ENCODE assay signal across 18 cellular contexts in the genomic region with DNA sequence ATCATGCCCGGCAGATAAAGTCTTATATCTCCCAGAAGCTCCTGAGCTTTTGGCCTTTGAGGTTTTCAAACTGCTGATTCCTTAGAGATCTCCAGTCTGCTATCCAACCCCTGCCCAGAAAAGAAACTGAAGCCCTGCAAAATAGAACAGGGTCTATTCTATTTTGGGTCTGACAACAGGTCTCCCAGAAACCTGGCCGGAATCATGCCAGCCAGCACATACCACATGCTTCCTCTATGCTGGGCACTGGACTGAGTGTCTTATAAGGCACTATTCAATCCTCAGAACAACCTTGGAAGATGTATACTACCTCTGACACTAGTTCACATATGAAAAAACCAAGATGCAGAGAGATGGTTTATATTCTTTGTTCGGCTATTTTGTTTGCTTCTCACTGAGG. TPM values are rescaled to one million over a fixed set of nuclear protein-coding genes. Genes with fewer than 3 reads are reported as not detected.
A peak's percentile ranks its signal among the peaks of the same experiment; 100 is the strongest.
DNase-seq lines count a peak whose midpoint lies in the region; ATAC-seq and TF ChIP-seq lines count a peak whose summit lies in the region.
"Had no signal": no experiment of that assay in that cellular context is flagged by ENCODE, and none has a peak within 500 bp of the region (broad histone marks: within the 10 kb centered on the region; RNA-seq: fewer than 3 reads in every experiment).

No MANE protein-coding gene starts in this region.

- H3K36me3 ChIP-seq in psoas muscle (ENCODE audit: insufficient read depth in 1 of 2, low read depth in 1 of 2): peaks cover 6 to 38% of the 10 kb centered on the region in 2 donors

- ATAC-seq in psoas muscle: peak in 1 of 4 donors; percentile 3
- no peak for ATAC-seq in activated T-cell treated with anti-CD3 and anti-CD28 coated beads, Interleukin-2, amount 50 U/mL, for 72 hours (replicated peaks in 1 of 2)
- ATAC-seq: A549 had no signal

- intact Hi-C loops in psoas muscle (cut with DNase I): no loop called here

- H3K27ac Mint-ChIP-seq in activated CD4-positive, alpha-beta T cell treated with anti-CD3 and anti-CD28 coated beads, Interleukin-2, amount 10 ng/mL, durations not matched to agents 7 days and 5 days: peak overlapping the region; percentile 31
- H3K27ac Mint-ChIP-seq in endothelial cell (ENCODE audit: unreplicated experiment): peak overlapping the region; percentile 18
- no peak overlapping the region for H3K27ac Mint-ChIP-seq in activated T-cell treated with anti-CD3 and anti-CD28 coated beads, Interleukin-2, amount 50 U/mL, for 72 hours
- H3K27ac Mint-ChIP-seq: CD4-positive, alpha-beta memory T cell had no signal

- CTCF ChIA-PET in activated CD4-positive, alpha-beta T cell treated with anti-CD3 and anti-CD28 coated beads, Interleukin-2, amount 10 ng/mL, durations not matched to agents 7 days and 5 days (lab: Charles Lee): interaction anchor here (0.7 to 2.1 kb wide), 4 partner anchors 8 to 30 kb away, joined by 3 to 5 read pairs (median 4); no protein-coding TSS in a partner anchor

- no peak for DNase-seq in activated CD4-positive, alpha-beta T cell treated with anti-CD3 and anti-CD28 coated beads, Interleukin-2, amount 10 ng/mL, durations not matched to agents 7 days and 5 days
- no peak for DNase-seq in activated CD4-positive, alpha-beta T cell treated with anti-CD3 and anti-CD28 coated beads, Interleukin-2, amount 50 U/mL, for 48 hours
- DNase-seq in endothelial cell (ENCODE audit: low spot score) (no peak), psoas muscle (no peak), DMS 273 (lab: John Stamatoyannopoulos, UW; ENCODE audit: unreplicated experiment) (no peak), DMS153 (lab: John Stamatoyannopoulos, UW) (no peak)
- DNase-seq in activated T-cell treated with anti-CD3 and anti-CD28 coated beads, Interleukin-2, amount 50 U/mL, for 72 hours: no peak
- DNase-seq: AML-193; Calu3; CD4-positive, alpha-beta memory T cell; DMS 273 treated with DMSO at 0.1 percent for 48 hours; DMS79; GF-D8; GM23248; HCEC 1CT had no signal

- H3K27me3 Mint-ChIP-seq in activated CD4-positive, alpha-beta T cell treated with anti-CD3 and anti-CD28 coated beads, Interleukin-2, amount 10 ng/mL, durations not matched to agents 7 days and 5 days: no peaks in the 10 kb centered on the region
- H3K27me3 Mint-ChIP-seq in endothelial cell (ENCODE audit: unreplicated experiment): peaks cover 17% of the 10 kb centered on the region
- H3K27me3 Mint-ChIP-seq in activated T-cell treated with anti-CD3 and anti-CD28 coated beads, Interleukin-2, amount 50 U/mL, for 72 hours (ENCODE audit: low read depth): no peaks in the 10 kb centered on the region
- H3K27me3 Mint-ChIP-seq: CD4-positive, alpha-beta memory T cell had no signal

- TF ChIP-seq CTCF in endothelial cell (IDR thresholded peaks at IDR 0.05; ENCODE audit: unreplicated experiment) (no peak), psoas muscle (IDR thresholded peaks at IDR 0.05) (no peak)

- peak overlapping the region; percentile 6 for H3K27ac ChIP-seq in psoas muscle
- H3K27ac ChIP-seq: 22Rv1, A549, C4-2B, GM23248 had no signal

- no peaks in the 10 kb centered on the region for H3K27me3 ChIP-seq in psoas muscle (ENCODE audit: insufficient read depth in 3 of 3, low read length in 2 of 3)

- peaks cover 2% of the 10 kb centered on the region for H3K4me1 ChIP-seq in psoas muscle
- H3K4me1 ChIP-seq: A549 had no signal

- peaks cover 20% of the 10 kb centered on the region for H3K36me3 Mint-ChIP-seq in activated CD4-positive, alpha-beta T cell treated with anti-CD3 and anti-CD28 coated beads, Interleukin-2, amount 10 ng/mL, durations not matched to agents 7 days and 5 days (ENCODE audit: low read depth)
- H3K36me3 Mint-ChIP-seq in endothelial cell (ENCODE audit: low read depth, unreplicated experiment): peaks cover 25% of the 10 kb centered on the region
- no peaks in the 10 kb centered on the region for H3K36me3 Mint-ChIP-seq in activated T-cell treated with anti-CD3 and anti-CD28 coated beads, Interleukin-2, amount 50 U/mL, for 72 hours (ENCODE audit: insufficient read depth in 2 of 2)

- H3K9me3 ChIP-seq in psoas muscle: no peaks in the 10 kb centered on the region
- H3K9me3 ChIP-seq: A549 had no signal

- POLR2A ChIA-PET in activated CD4-positive, alpha-beta T cell treated with anti-CD3 and anti-CD28 coated beads, Interleukin-2, amount 10 ng/mL, durations not matched to agents 7 days and 5 days (lab: Charles Lee): no interaction called here

- no peaks in the 10 kb centered on the region for H3K9me3 Mint-ChIP-seq in activated CD4-positive, alpha-beta T cell treated with anti-CD3 and anti-CD28 coated beads, Interleukin-2, amount 10 ng/mL, durations not matched to agents 7 days and 5 days
- H3K9me3 Mint-ChIP-seq in endothelial cell (ENCODE audit: unreplicated experiment): no peaks in the 10 kb centered on the region
- H3K9me3 Mint-ChIP-seq in activated T-cell treated with anti-CD3 and anti-CD28 coated beads, Interleukin-2, amount 50 U/mL, for 72 hours: no peaks in the 10 kb centered on the region
- H3K9me3 Mint-ChIP-seq: CD4-positive, alpha-beta memory T cell had no signal

- WGBS in psoas muscle, 3 donors: 67 to 94% (median 74%) methylated on average over 3 of the region's 3 CpGs

- H3K4me3 ChIP-seq in psoas muscle: no peak overlapping the region
- H3K4me3 ChIP-seq: A549, GM23248 had no signal

- no peaks in the 10 kb centered on the region for H3K4me1 Mint-ChIP-seq in activated CD4-positive, alpha-beta T cell treated with anti-CD3 and anti-CD28 coated beads, Interleukin-2, amount 10 ng/mL, durations not matched to agents 7 days and 5 days
- H3K4me1 Mint-ChIP-seq in endothelial cell (ENCODE audit: unreplicated experiment): no peaks in the 10 kb centered on the region
- no peaks in the 10 kb centered on the region for H3K4me1 Mint-ChIP-seq in activated T-cell treated with anti-CD3 and anti-CD28 coated beads, Interleukin-2, amount 50 U/mL, for 72 hours (ENCODE audit: low read depth)

- no peak overlapping the region for H3K4me3 Mint-ChIP-seq in activated CD4-positive, alpha-beta T cell treated with anti-CD3 and anti-CD28 coated beads, Interleukin-2, amount 10 ng/mL, durations not matched to agents 7 days and 5 days
- no peak overlapping the region for H3K4me3 Mint-ChIP-seq in endothelial cell (ENCODE audit: unreplicated experiment)
- H3K4me3 Mint-ChIP-seq in activated T-cell treated with anti-CD3 and anti-CD28 coated beads, Interleukin-2, amount 50 U/mL, for 72 hours: no peak overlapping the region
- H3K4me3 Mint-ChIP-seq: CD4-positive, alpha-beta memory T cell had no signal

RNA-seq across cellular contexts. Expression of gene GFOD2, which starts 21.3 kb away (rescaled TPM):
- 10 to 100 TPM; 11.2 to 11.9 TPM for total RNA-seq in activated CD4-positive, alpha-beta T cell treated with anti-CD3 and anti-CD28 coated beads, Interleukin-2, amount 10 ng/mL, durations not matched to agents 7 days and 5 days
- total RNA-seq in endothelial cell (ENCODE audit: unreplicated experiment): 44.2 TPM
- total RNA-seq in psoas muscle: 10 to 100 TPM in 1 of 4 donors, 1 to 10 TPM in 3; 8.0 to 11.3 (median 9.0) TPM
- polyA plus RNA-seq in psoas muscle: 10 to 100 TPM; 12.2 to 17.3 (median 17.0) TPM
- 10 to 100 TPM; 11.3 to 11.6 TPM for total RNA-seq in activated T-cell treated with anti-CD3 and anti-CD28 coated beads, Interleukin-2, amount 50 U/mL, for 72 hours
